In genomic region chr3:53238051-53238850, GRCh38 we compare ENCODE assay signal across 1 cellular context.
TF ChIP-seq lines count a peak whose summit lies in the region.

No MANE protein-coding gene starts in this region.

TF ChIP-seq in HEK293, 187 proteins besides CTCF, POLR2A, EP300 and RAD21 (continued from another document):
- 0 out of 2 replicates have a peak, but pooled peaks have one; percentile 19 for TF ChIP-seq PRDM10 (tag by site-specific recombination; IDR thresholded peaks at IDR 0.05)
TF ChIP-seq in HEK293: peak in this region for 3.
